12 cellular contexts compared by ENCODE assay signal in the genomic region with DNA sequence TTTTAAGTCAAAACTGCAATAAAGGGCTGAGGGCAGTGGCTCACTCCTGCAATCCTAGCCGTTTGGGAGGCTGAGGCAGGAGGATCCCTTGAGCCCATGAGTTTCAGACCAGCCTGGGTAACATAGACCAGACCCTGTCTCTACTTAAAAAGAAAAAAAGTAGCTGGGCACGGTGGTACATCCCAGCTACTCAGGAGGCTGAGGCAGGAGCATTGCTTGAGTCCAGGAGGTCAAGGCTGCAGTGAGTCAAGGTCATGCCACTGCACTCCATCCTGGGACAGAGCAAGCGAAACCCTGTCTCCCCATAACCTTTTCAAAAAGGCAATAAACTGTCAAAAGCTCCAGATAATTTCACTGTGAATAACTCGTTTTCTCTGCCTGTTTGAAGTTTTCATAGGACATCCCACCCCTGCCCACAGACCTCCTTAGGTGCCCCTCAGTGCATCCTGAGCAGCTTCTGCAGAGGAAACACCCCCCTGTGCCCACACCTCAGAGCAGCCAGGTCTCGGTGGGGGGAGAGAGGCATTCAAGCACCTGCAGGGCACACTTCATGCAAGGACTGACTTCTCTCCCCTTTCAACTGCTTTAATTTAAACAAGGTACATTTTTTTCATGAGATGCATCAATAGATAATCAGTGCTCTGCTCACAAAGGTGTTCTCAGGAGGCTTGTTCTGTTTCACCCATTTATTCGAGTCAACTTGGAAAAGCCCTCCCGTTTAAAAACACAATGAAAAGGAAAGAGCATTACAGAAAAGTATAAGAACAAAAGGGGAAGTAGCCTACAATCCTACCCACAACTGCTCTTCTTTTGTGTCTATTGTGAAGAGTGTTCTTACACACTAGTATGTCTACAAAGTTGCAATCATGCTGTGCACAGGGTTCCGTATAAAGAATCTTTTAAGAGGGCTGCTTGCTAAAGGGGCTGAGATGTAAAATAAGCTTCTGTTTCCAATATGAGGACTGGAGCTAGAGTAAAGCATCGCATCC.
DNase-seq lines count a peak whose midpoint lies in the region; ATAC-seq and TF ChIP-seq lines count a peak whose summit lies in the region.
"Had no signal": no experiment of that assay in that cellular context is flagged by ENCODE, and none has a peak within 500 bp of the region (broad histone marks: within the 10 kb centered on the region; RNA-seq: fewer than 3 reads in every experiment).

No MANE protein-coding gene starts in this region.

- H3K4me1 ChIP-seq in mucosa of descending colon (ENCODE audit: low read depth) = no peaks in the 10 kb centered on the region

- TF ChIP-seq CTCF in RWPE1 (conservative IDR thresholded peaks at IDR 0.05; ENCODE audit: low read depth) (no peak), mucosa of descending colon (IDR thresholded peaks at IDR 0.05) (no peak)

- H3K27ac ChIP-seq in RWPE1 = peak overlapping the region; percentile 4; the same call in 1 of the 2 replicates
- H3K27ac ChIP-seq: heart right ventricle, KMS-11 had no signal

- DNase-seq in T-helper 2 cell treated with Interferon-gamma antibody and Interleukin-4, amounts not matched to agents 5 μg/mL and 100 μg/mL, for 36 hours (ENCODE audit: low spot score) = no peak
- DNase-seq in T-helper 2 cell (no peak), RWPE1 (ENCODE audit: low spot score) (no peak), mucosa of descending colon (no peak), hippocampal formation (lab: John Stamatoyannopoulos, UW) (no peak), NCI-H1092 treated with DMSO at 0.1 percent for 48 hours (lab: John Stamatoyannopoulos, UW) (no peak)
- DNase-seq: DMS 273 treated with DMSO at 0.1 percent for 48 hours, heart right ventricle had no signal

- ATAC-seq in HG02759 (IDR thresholded peaks at IDR 0.05; ENCODE audit: unreplicated experiment) = peak; percentile 54
- peak; percentile 13 for ATAC-seq in mucosa of descending colon
- ATAC-seq in GM19035 (IDR thresholded peaks at IDR 0.05; ENCODE audit: unreplicated experiment) = no peak

- no peaks in the 10 kb centered on the region for H3K9me3 ChIP-seq in mucosa of descending colon
- H3K9me3 ChIP-seq: heart right ventricle had no signal

- no peaks in the 10 kb centered on the region for H3K36me3 ChIP-seq in mucosa of descending colon (ENCODE audit: low read depth)

- H3K36me3 Mint-ChIP-seq in T-helper 2 cell treated with Interferon-gamma antibody and Interleukin-4, amounts not matched to agents 5 μg/mL and 100 μg/mL, for 36 hours (ENCODE audit: low read depth) = peaks cover 43% of the 10 kb centered on the region

- POLR2A ChIA-PET in RWPE1 (lab: Yijun Ruan, JAX; ENCODE audit: low non-redundant PET) = no interaction called here

- peak overlapping the region; percentile 26 for H3K27ac Mint-ChIP-seq in T-helper 2 cell treated with Interferon-gamma antibody and Interleukin-4, amounts not matched to agents 5 μg/mL and 100 μg/mL, for 36 hours

- peaks cover 4% of the 10 kb centered on the region for H3K4me1 Mint-ChIP-seq in T-helper 2 cell treated with Interferon-gamma antibody and Interleukin-4, amounts not matched to agents 5 μg/mL and 100 μg/mL, for 36 hours (ENCODE audit: low read depth)

- CTCF ChIA-PET in RWPE1 (lab: Yijun Ruan, JAX) = interaction anchor here (0.6 kb wide), 1 partner anchor 13 kb away, joined by 4 read pairs; no protein-coding TSS in a partner anchor

- no peaks in the 10 kb centered on the region for H3K27me3 Mint-ChIP-seq in T-helper 2 cell treated with Interferon-gamma antibody and Interleukin-4, amounts not matched to agents 5 μg/mL and 100 μg/mL, for 36 hours (ENCODE audit: low read depth)

- H3K4me3 Mint-ChIP-seq in T-helper 2 cell treated with Interferon-gamma antibody and Interleukin-4, amounts not matched to agents 5 μg/mL and 100 μg/mL, for 36 hours = no peak overlapping the region

- H3K4me3 ChIP-seq in mucosa of descending colon = no peak overlapping the region
- H3K4me3 ChIP-seq: heart right ventricle, skin epidermis had no signal

- H3K9me3 Mint-ChIP-seq in T-helper 2 cell treated with Interferon-gamma antibody and Interleukin-4, amounts not matched to agents 5 μg/mL and 100 μg/mL, for 36 hours = no peaks in the 10 kb centered on the region

- intact Hi-C loops in mucosa of descending colon (cut with DNase I, micrococcal nuclease) = no loop called here
